Comparison of ENCODE assay signal across 23 cellular contexts in genomic region chr18:24840640-24841039, GRCh38.
"Had no signal": no experiment of that assay in that cellular context is flagged by ENCODE, and none has a peak within 500 bp of the region (broad histone marks: within the 10 kb centered on the region; RNA-seq: fewer than 3 reads in every experiment).

No MANE protein-coding gene starts in this region.

- H3K27ac ChIP-seq: adrenal gland, breast epithelium, Peyer's patch, RWPE1 had no signal

- H3K4me1 Mint-ChIP-seq: activated naive CD8-positive, alpha-beta T cell treated with anti-CD3 and anti-CD28 coated beads, Interleukin-2, amount 10 ng/mL, durations not matched to agents 7 days and 5 days; T-helper 17 cell; WTC11 had no signal

- H3K4me1 ChIP-seq: adrenal gland, breast epithelium, Peyer's patch had no signal

- H3K27me3 Mint-ChIP-seq: activated naive CD8-positive, alpha-beta T cell treated with anti-CD3 and anti-CD28 coated beads, Interleukin-2, amount 10 ng/mL, durations not matched to agents 7 days and 5 days had no signal

- H3K27me3 ChIP-seq: adrenal gland, breast epithelium, Peyer's patch had no signal

- H3K9me3 ChIP-seq: adrenal gland, breast epithelium, Peyer's patch had no signal

- H3K27ac Mint-ChIP-seq: activated CD8-positive, alpha-beta T cell treated with anti-CD3 and anti-CD28 coated beads, Interleukin-2, amount 10 ng/mL, durations not matched to agents 7 days and 5 days; activated naive CD8-positive, alpha-beta T cell treated with anti-CD3 and anti-CD28 coated beads, Interleukin-2, amount 10 ng/mL, durations not matched to agents 7 days and 5 days; T-helper 17 cell; WTC11 had no signal

- H3K36me3 Mint-ChIP-seq: activated naive CD8-positive, alpha-beta T cell treated with anti-CD3 and anti-CD28 coated beads, Interleukin-2, amount 10 ng/mL, durations not matched to agents 7 days and 5 days; WTC11 had no signal

- DNase-seq: activated CD4-positive, alpha-beta T cell treated with anti-CD3 and anti-CD28 coated beads for 48 hours; activated CD4-positive, alpha-beta T cell treated with anti-CD3 and anti-CD28 coated beads, Interleukin-2, amount 50 U/mL, for 4 hours; activated CD4-positive, CD25-positive, alpha-beta regulatory T cell treated with anti-CD3 and anti-CD28 coated beads, Interleukin-2, amount 50 U/mL, for 72 hours; activated CD8-positive, alpha-beta memory T cell treated with anti-CD3 and anti-CD28 coated beads, Interleukin-2, amount 50 U/mL, for 48 hours; activated CD8-positive, alpha-beta T cell treated with anti-CD3 and anti-CD28 coated beads, Interleukin-2, amount 10 ng/mL, durations not matched to agents 7 days and 5 days; activated naive CD4-positive, alpha-beta T cell treated with anti-CD3 and anti-CD28 coated beads, Interleukin-2, amount 50 U/mL, for 16 hours; activated naive CD8-positive, alpha-beta T cell treated with anti-CD3 and anti-CD28 coated beads, Interleukin-2, amount 10 ng/mL, durations not matched to agents 7 days and 5 days; activated T-cell treated with anti-CD3 and anti-CD28 coated beads, Interleukin-2, amount 50 U/mL, for 1 hour; adrenal gland; anterior cingulate cortex; caudate nucleus; NCI-H1105 treated with DMSO at 0.1 percent for 48 hours; NCI-H1436 treated with DMSO at 0.1 percent for 48 hours; NCI-H187; NCI-H2081; NCI-H446; Peyer's patch; SHP77; T-helper 17 cell; T-helper 9 cell had no signal

- H3K36me3 ChIP-seq: adrenal gland, breast epithelium, Peyer's patch had no signal

- H3K4me3 ChIP-seq: adrenal gland, breast epithelium, Peyer's patch had no signal

- ATAC-seq: activated CD8-positive, alpha-beta T cell treated with anti-CD3 and anti-CD28 coated beads, Interleukin-2, amount 10 ng/mL, durations not matched to agents 7 days and 5 days; T-helper 17 cell; WTC11 had no signal

- H3K4me3 Mint-ChIP-seq: activated CD8-positive, alpha-beta T cell treated with anti-CD3 and anti-CD28 coated beads, Interleukin-2, amount 10 ng/mL, durations not matched to agents 7 days and 5 days; activated naive CD8-positive, alpha-beta T cell treated with anti-CD3 and anti-CD28 coated beads, Interleukin-2, amount 10 ng/mL, durations not matched to agents 7 days and 5 days; T-helper 17 cell; WTC11 had no signal
